15 cellular contexts compared by ENCODE assay signal in the genomic region with DNA sequence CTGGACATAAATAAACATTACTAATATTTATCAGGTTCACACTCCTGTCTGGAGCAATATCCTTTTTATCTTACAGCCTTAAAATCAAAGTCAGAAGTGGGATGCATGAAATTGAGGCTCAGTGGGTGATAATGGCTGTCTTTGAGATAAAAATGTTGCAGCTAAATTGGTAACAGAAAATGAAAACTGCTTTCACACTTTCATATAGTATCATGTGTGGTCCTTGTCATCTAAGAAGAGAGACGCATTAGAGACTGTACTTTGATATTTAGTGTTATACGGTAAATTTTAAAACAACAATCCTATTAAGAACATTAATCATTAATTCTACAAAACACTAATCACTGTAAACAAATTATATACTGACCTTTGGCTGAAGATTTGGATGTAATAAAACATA.
DNase-seq lines count a peak whose midpoint lies in the region; ATAC-seq and TF ChIP-seq lines count a peak whose summit lies in the region.
"Had no signal": no experiment of that assay in that cellular context is flagged by ENCODE, and none has a peak within 500 bp of the region (broad histone marks: within the 10 kb centered on the region; RNA-seq: fewer than 3 reads in every experiment).

No MANE protein-coding gene starts in this region.

- TF ChIP-seq CTCF in MM.1S (IDR thresholded peaks at IDR 0.05; ENCODE audit: low read length) (no peak), neural cell (IDR thresholded peaks at IDR 0.05; ENCODE audit: poor library complexity, severe bottlenecking) (no peak)

- no peaks in the 10 kb centered on the region for H3K9me3 ChIP-seq in MM.1S (replicated peaks; ENCODE audit: insufficient read depth, low read length)
- no peaks in the 10 kb centered on the region for H3K9me3 ChIP-seq in neural cell (ENCODE audit: low read length)

- H3K9ac ChIP-seq in MM.1S (ENCODE audit: low read length), result no peak overlapping the region
- no peak overlapping the region for H3K9ac ChIP-seq in neural cell (ENCODE audit: low read length)
- H3K9ac ChIP-seq: GM23248 had no signal

- H3K9me2 ChIP-seq in MM.1S (replicated peaks; ENCODE audit: insufficient read depth, low read length) (no peaks in the 10 kb centered on the region), neural cell (ENCODE audit: insufficient read depth, low read length) (no peaks in the 10 kb centered on the region)

- DNase-seq in MM.1S, result peak; percentile 35
- DNase-seq in NCI-H187 (lab: John Stamatoyannopoulos, UW), result no peak
- no peak for DNase-seq in hypothalamus (lab: John Stamatoyannopoulos, UW)
- DNase-seq: C1 segment of cervical spinal cord; Calu3; CD4-positive, alpha-beta memory T cell; COR-L47; DMS153; DND-41; GM23248; H7; HCEC 1CT had no signal

- H3K79me2 ChIP-seq in MM.1S (ENCODE audit: low read length) (no peaks in the 10 kb centered on the region), neural cell (replicated peaks; ENCODE audit: insufficient read depth, low read length) (no peaks in the 10 kb centered on the region)

- TF ChIP-seq RAD21 in neural cell (conservative IDR thresholded peaks at IDR 0.05), result no peak

- H2AFZ ChIP-seq in MM.1S (ENCODE audit: low read length), result peak overlapping the region; percentile 28; the same call in 1 of the 2 replicates
- no peak overlapping the region for H2AFZ ChIP-seq in neural cell (ENCODE audit: low read depth, low read length)
- H2AFZ ChIP-seq: GM23248 had no signal

- no peak for TF ChIP-seq EP300 in neural cell (conservative IDR thresholded peaks at IDR 0.05; ENCODE audit: poor library complexity, severe bottlenecking)

- peaks cover 6% of the 10 kb centered on the region for H3K4me1 ChIP-seq in MM.1S (ENCODE audit: low read length)

- H4K20me1 ChIP-seq in MM.1S (ENCODE audit: insufficient read depth, low read length) (no peaks in the 10 kb centered on the region), neural cell (ENCODE audit: insufficient read depth) (no peaks in the 10 kb centered on the region)

- ATAC-seq in GM18867 (IDR thresholded peaks at IDR 0.05; ENCODE audit: unreplicated experiment), result peak; percentile 48
- ATAC-seq in HG02938 (IDR thresholded peaks at IDR 0.05; ENCODE audit: unreplicated experiment), result no peak

- H3K27me3 ChIP-seq in MM.1S (replicated peaks; ENCODE audit: insufficient read depth, low read length) (no peaks in the 10 kb centered on the region), neural cell (ENCODE audit: insufficient read depth, low read depth, low read length) (no peaks in the 10 kb centered on the region)

- H3K4me3 ChIP-seq in MM.1S (ENCODE audit: low read length) (peak overlapping the region; percentile 20; the same call in 1 of the 2 replicates), neural cell (ENCODE audit: low read length) (no peak overlapping the region)
- H3K4me3 ChIP-seq: GM23248 had no signal

- H3K36me3 ChIP-seq in MM.1S (replicated peaks; ENCODE audit: insufficient read depth, low read length) (no peaks in the 10 kb centered on the region), neural cell (ENCODE audit: insufficient read depth, low read length) (no peaks in the 10 kb centered on the region)

- peak overlapping the region; percentile 59 for H3K4me2 ChIP-seq in MM.1S (ENCODE audit: low read depth, low read length)
- no peak overlapping the region for H3K4me2 ChIP-seq in neural cell (ENCODE audit: low read length)

- H3K27ac ChIP-seq in MM.1S (ENCODE audit: low read length) (no peak overlapping the region), neural cell (ENCODE audit: low read length) (no peak overlapping the region)
- H3K27ac ChIP-seq: GM23248 had no signal

- no peaks in the 10 kb centered on the region for H3F3A ChIP-seq in MM.1S (ENCODE audit: insufficient read depth, low read length)
- no peaks in the 10 kb centered on the region for H3F3A ChIP-seq in neural cell (ENCODE audit: insufficient read depth, low read length, poor library complexity, severe bottlenecking)

TF ChIP-seq in neural cell, 6 proteins besides CTCF, POLR2A, EP300 and RAD21:
- TF ChIP-seq, protein P1, sequence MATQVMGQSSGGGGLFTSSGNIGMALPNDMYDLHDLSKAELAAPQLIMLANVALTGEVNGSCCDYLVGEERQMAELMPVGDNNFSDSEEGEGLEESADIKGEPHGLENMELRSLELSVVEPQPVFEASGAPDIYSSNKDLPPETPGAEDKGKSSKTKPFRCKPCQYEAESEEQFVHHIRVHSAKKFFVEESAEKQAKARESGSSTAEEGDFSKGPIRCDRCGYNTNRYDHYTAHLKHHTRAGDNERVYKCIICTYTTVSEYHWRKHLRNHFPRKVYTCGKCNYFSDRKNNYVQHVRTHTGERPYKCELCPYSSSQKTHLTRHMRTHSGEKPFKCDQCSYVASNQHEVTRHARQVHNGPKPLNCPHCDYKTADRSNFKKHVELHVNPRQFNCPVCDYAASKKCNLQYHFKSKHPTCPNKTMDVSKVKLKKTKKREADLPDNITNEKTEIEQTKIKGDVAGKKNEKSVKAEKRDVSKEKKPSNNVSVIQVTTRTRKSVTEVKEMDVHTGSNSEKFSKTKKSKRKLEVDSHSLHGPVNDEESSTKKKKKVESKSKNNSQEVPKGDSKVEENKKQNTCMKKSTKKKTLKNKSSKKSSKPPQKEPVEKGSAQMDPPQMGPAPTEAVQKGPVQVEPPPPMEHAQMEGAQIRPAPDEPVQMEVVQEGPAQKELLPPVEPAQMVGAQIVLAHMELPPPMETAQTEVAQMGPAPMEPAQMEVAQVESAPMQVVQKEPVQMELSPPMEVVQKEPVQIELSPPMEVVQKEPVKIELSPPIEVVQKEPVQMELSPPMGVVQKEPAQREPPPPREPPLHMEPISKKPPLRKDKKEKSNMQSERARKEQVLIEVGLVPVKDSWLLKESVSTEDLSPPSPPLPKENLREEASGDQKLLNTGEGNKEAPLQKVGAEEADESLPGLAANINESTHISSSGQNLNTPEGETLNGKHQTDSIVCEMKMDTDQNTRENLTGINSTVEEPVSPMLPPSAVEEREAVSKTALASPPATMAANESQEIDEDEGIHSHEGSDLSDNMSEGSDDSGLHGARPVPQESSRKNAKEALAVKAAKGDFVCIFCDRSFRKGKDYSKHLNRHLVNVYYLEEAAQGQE (IDR thresholded peaks at IDR 0.05; ENCODE audit: borderline replicate concordance), result no peak
- TF ChIP-seq POLR2AphosphoS5 (IDR thresholded peaks at IDR 0.05) (peak; percentile 39), EZH2 (IDR thresholded peaks at IDR 0.05; ENCODE audit: borderline replicate concordance, insufficient read depth, low read length, poor library complexity, severe bottlenecking) (no peak), SMC3 (conservative IDR thresholded peaks at IDR 0.05; ENCODE audit: poor library complexity) (no peak)
